Comparison of ENCODE assay signal across 8 cellular contexts in genomic region chr2:55280851-55281546, GRCh38. TPM values are rescaled to one million over a fixed set of nuclear protein-coding genes. Genes with fewer than 3 reads are reported as not detected.
A peak's percentile ranks its signal among the peaks of the same experiment; 100 is the strongest.
DNase-seq lines count a peak whose midpoint lies in the region; ATAC-seq, FAIRE-seq and TF ChIP-seq lines count a peak whose summit lies in the region.
"Not testable (repeated sequence)": the region's sequence is repeated elsewhere in the genome, so short reads cannot be mapped to it uniquely, and the experiment has no call there.

No MANE protein-coding gene starts in this region.

- WGBS in pancreas, 2 donors, result 59 to 74% methylated on average over 5 of the region's 5 CpGs

- not testable (repeated sequence) for H3K9me3 ChIP-seq in CD8-positive, alpha-beta T cell (ENCODE audit: low read length); effector memory CD4-positive, alpha-beta T cell (ENCODE audit: control insufficient read depth, low read length); keratinocyte (ENCODE audit: control insufficient read depth, low read depth, low read length); pancreas; tibial artery

- not testable (repeated sequence) for H3K9ac ChIP-seq in keratinocyte (ENCODE audit: control insufficient read depth, extremely low read depth, insufficient read depth, low read length)

- H3K27ac Mint-ChIP-seq in CD8-positive, alpha-beta T cell, result peak overlapping the region; percentile 99
- peak overlapping the region; percentile 98 for H3K27ac Mint-ChIP-seq in IgD-negative memory B cell
- peak overlapping the region; percentile 68 for H3K27ac Mint-ChIP-seq in T-helper 2 cell treated with Interferon-gamma antibody and Interleukin-4, amounts not matched to agents 5 μg/mL and 100 μg/mL, for 36 hours
- H3K27ac Mint-ChIP-seq in activated naive CD4-positive, alpha-beta T cell treated with anti-CD3 and anti-CD28 coated beads, Interleukin-2, amount 10 ng/mL, durations not matched to agents 7 days and 5 days, result not testable (repeated sequence)

- not testable (repeated sequence) for TF ChIP-seq CTCF in CD8-positive, alpha-beta T cell (IDR thresholded peaks at IDR 0.05); keratinocyte (optimal IDR thresholded peaks at IDR 0.05 in 1 of 3, IDR thresholded peaks at IDR 0.05 in 1 of 3, conservative IDR thresholded peaks at IDR 0.05 in 1 of 3; ENCODE audit: extremely low read depth in 1 of 3, insufficient read depth in 2 of 3, low read length in 3 of 3); pancreas (IDR thresholded peaks at IDR 0.05); tibial artery (IDR thresholded peaks at IDR 0.05)

- H3K36me3 ChIP-seq in CD8-positive, alpha-beta T cell (ENCODE audit: insufficient read depth, low read length); effector memory CD4-positive, alpha-beta T cell (ENCODE audit: control insufficient read depth, insufficient read depth, low read length); keratinocyte (ENCODE audit: control insufficient read depth in 2 of 2, extremely low read depth in 1 of 2, insufficient read depth in 2 of 2, low read length in 2 of 2); pancreas; tibial artery: not testable (repeated sequence)

- intact Hi-C loops in CD8-positive, alpha-beta T cell (cut with DNase I, micrococcal nuclease), result loop anchor here (5.0 to 10.0 kb wide), 9 partner anchors 49 to 1164 kb away; partner anchors contain the start of genes PNPT1 (in 2 of the 2), PPP4R3B (in 2 of the 2), ACYP2 (in 1 of the 2) and CCDC88A (in 1 of the 2)
- intact Hi-C loops in pancreas (cut with DNase I), result not testable (repeated sequence)
- intact Hi-C loops in tibial artery (cut with DNase I; ENCODE audit: low total_unique reads), result loop anchor here (5.0 kb wide), 1 partner anchor 949 kb away; a partner anchor contains a TSS

- dilution Hi-C loops in keratinocyte (cut with MboI; ENCODE audit: extremely low pct_ligation_motif_present, low sequenced_read_pairs), result not testable (repeated sequence)

- H3K4me2 ChIP-seq in keratinocyte (ENCODE audit: control insufficient read depth, extremely low read depth, insufficient read depth, low read depth, low read length), result peak overlapping the region; percentile 87

- not testable (repeated sequence) for H3K4me1 ChIP-seq in CD8-positive, alpha-beta T cell (ENCODE audit: insufficient read depth, low read length); effector memory CD4-positive, alpha-beta T cell (ENCODE audit: control insufficient read depth, insufficient read depth, low read length, poor library complexity, severe bottlenecking)
- H3K4me1 ChIP-seq in keratinocyte (ENCODE audit: control insufficient read depth, extremely low read depth, insufficient read depth, low read length) (peaks cover 14% of the 10 kb centered on the region), pancreas (peaks cover 0 to 13% (median 4%) of the 10 kb centered on the region in 3 donors), tibial artery (peaks cover 0 to 26% (median 11%) of the 10 kb centered on the region in 4 donors)

- not testable (repeated sequence) for ATAC-seq in CD8-positive, alpha-beta T cell
- peak; percentile 20 to 50 (median 42) for ATAC-seq in pancreas

- H3K27me3 Mint-ChIP-seq in CD8-positive, alpha-beta T cell (ENCODE audit: low read depth); IgD-negative memory B cell; T-helper 2 cell treated with Interferon-gamma antibody and Interleukin-4, amounts not matched to agents 5 μg/mL and 100 μg/mL, for 36 hours (ENCODE audit: low read depth); activated naive CD4-positive, alpha-beta T cell treated with anti-CD3 and anti-CD28 coated beads, Interleukin-2, amount 10 ng/mL, durations not matched to agents 7 days and 5 days: not testable (repeated sequence)

- H3K4me1 Mint-ChIP-seq in CD8-positive, alpha-beta T cell (ENCODE audit: low read depth), result peaks cover 25% of the 10 kb centered on the region
- peaks cover 8 to 22% (median 14%) of the 10 kb centered on the region in 3 donors for H3K4me1 Mint-ChIP-seq in IgD-negative memory B cell
- H3K4me1 Mint-ChIP-seq in T-helper 2 cell treated with Interferon-gamma antibody and Interleukin-4, amounts not matched to agents 5 μg/mL and 100 μg/mL, for 36 hours (ENCODE audit: low read depth), result peaks cover 21% of the 10 kb centered on the region
- H3K4me1 Mint-ChIP-seq in activated naive CD4-positive, alpha-beta T cell treated with anti-CD3 and anti-CD28 coated beads, Interleukin-2, amount 10 ng/mL, durations not matched to agents 7 days and 5 days, result peaks cover 26% of the 10 kb centered on the region

- H2AFZ ChIP-seq in keratinocyte (ENCODE audit: control insufficient read depth, low read length), result peak overlapping the region; percentile 32

- H3K4me3 ChIP-seq in CD8-positive, alpha-beta T cell (ENCODE audit: low read depth, low read length); effector memory CD4-positive, alpha-beta T cell (ENCODE audit: insufficient read depth, low read depth, low read length, poor library complexity, severe bottlenecking); keratinocyte (ENCODE audit: control insufficient read depth in 2 of 3, extremely low read depth in 1 of 3, insufficient read depth in 2 of 3, low read depth in 1 of 3, low read length in 3 of 3); tibial artery: not testable (repeated sequence)
- H3K4me3 ChIP-seq in pancreas, result peak overlapping the region in 1 of 4 donors; percentile 81

- not testable (repeated sequence) for H4K20me1 ChIP-seq in keratinocyte (ENCODE audit: control insufficient read depth, extremely low read depth, insufficient read depth, low read length)

- not testable (repeated sequence) for H3K36me3 Mint-ChIP-seq in CD8-positive, alpha-beta T cell; IgD-negative memory B cell; T-helper 2 cell treated with Interferon-gamma antibody and Interleukin-4, amounts not matched to agents 5 μg/mL and 100 μg/mL, for 36 hours (ENCODE audit: low read depth); activated naive CD4-positive, alpha-beta T cell treated with anti-CD3 and anti-CD28 coated beads, Interleukin-2, amount 10 ng/mL, durations not matched to agents 7 days and 5 days

- H3K9me3 Mint-ChIP-seq in CD8-positive, alpha-beta T cell; IgD-negative memory B cell; T-helper 2 cell treated with Interferon-gamma antibody and Interleukin-4, amounts not matched to agents 5 μg/mL and 100 μg/mL, for 36 hours; activated naive CD4-positive, alpha-beta T cell treated with anti-CD3 and anti-CD28 coated beads, Interleukin-2, amount 10 ng/mL, durations not matched to agents 7 days and 5 days: not testable (repeated sequence)

- DNase-seq in CD8-positive, alpha-beta T cell; T-helper 2 cell treated with Interferon-gamma antibody and Interleukin-4, amounts not matched to agents 5 μg/mL and 100 μg/mL, for 36 hours (ENCODE audit: low spot score); activated naive CD4-positive, alpha-beta T cell treated with anti-CD3 and anti-CD28 coated beads, Interleukin-2, amount 10 ng/mL, durations not matched to agents 7 days and 5 days; effector memory CD4-positive, alpha-beta T cell; keratinocyte (ENCODE audit: low read depth, low spot score); pancreas; tibial artery: not testable (repeated sequence)

- not testable (repeated sequence) for H3K9me1 ChIP-seq in keratinocyte (ENCODE audit: control insufficient read depth, extremely low read depth, insufficient read depth, low read length)

- H3K79me2 ChIP-seq in keratinocyte (ENCODE audit: control insufficient read depth, insufficient read depth, low read length), result not testable (repeated sequence)

- CTCF ChIA-PET in CD8-positive, alpha-beta T cell (lab: Charles Lee), result not testable (repeated sequence)
- CTCF ChIA-PET in activated naive CD4-positive, alpha-beta T cell treated with anti-CD3 and anti-CD28 coated beads, Interleukin-2, amount 10 ng/mL, durations not matched to agents 7 days and 5 days (lab: Charles Lee), result interaction anchor here (1.2 kb wide), 1 partner anchor 10 kb away, joined by 3 read pairs; no protein-coding TSS in a partner anchor

- peak overlapping the region; percentile 72 for H3K27ac ChIP-seq in CD8-positive, alpha-beta T cell (ENCODE audit: low read depth, low read length)
- peak overlapping the region; percentile 84 for H3K27ac ChIP-seq in effector memory CD4-positive, alpha-beta T cell (ENCODE audit: insufficient read depth, low read length, poor library complexity, severe bottlenecking)
- peak overlapping the region; percentile 18 for H3K27ac ChIP-seq in keratinocyte (ENCODE audit: control insufficient read depth, insufficient read depth, low read length)
- H3K27ac ChIP-seq in pancreas, result peak overlapping the region; percentile 92 to 99 (median 95)
- H3K27ac ChIP-seq in tibial artery, result peak overlapping the region; percentile 94 to 97

- not testable (repeated sequence) for FAIRE-seq in keratinocyte (lab: Jason Lieb, UNC); pancreas (lab: Jason Lieb, UNC)

- peak overlapping the region; percentile 64 for H3K4me3 Mint-ChIP-seq in CD8-positive, alpha-beta T cell
- H3K4me3 Mint-ChIP-seq in IgD-negative memory B cell, result peak overlapping the region; percentile 35 to 99 (median 92)
- peak overlapping the region; percentile 52 for H3K4me3 Mint-ChIP-seq in T-helper 2 cell treated with Interferon-gamma antibody and Interleukin-4, amounts not matched to agents 5 μg/mL and 100 μg/mL, for 36 hours
- H3K4me3 Mint-ChIP-seq in activated naive CD4-positive, alpha-beta T cell treated with anti-CD3 and anti-CD28 coated beads, Interleukin-2, amount 10 ng/mL, durations not matched to agents 7 days and 5 days, result peak overlapping the region; percentile 40

- POLR2A ChIA-PET in CD8-positive, alpha-beta T cell (lab: Charles Lee), result interaction anchor here (0.8 to 1.5 kb wide), 2 partner anchors 11 to 23 kb away, joined by 3 to 6 read pairs; no protein-coding TSS in a partner anchor

- not testable (repeated sequence) for H3K27me3 ChIP-seq in CD8-positive, alpha-beta T cell (ENCODE audit: insufficient read depth, low read length); effector memory CD4-positive, alpha-beta T cell (replicated peaks; ENCODE audit: control insufficient read depth, insufficient read depth, low read length, poor library complexity, severe bottlenecking); keratinocyte (ENCODE audit: control insufficient read depth, extremely low read depth, insufficient read depth, low read length); pancreas; tibial artery

RNA-seq across cellular contexts. Expression of gene MTIF2, which starts 12.0 kb away (rescaled TPM):
- total RNA-seq in CD8-positive, alpha-beta T cell, result 10 to 100 TPM; 12.2 to 14.4 TPM
- 16.9 TPM for polyA plus RNA-seq in IgD-negative memory B cell
- 22.1 to 38.9 TPM (median 27.4 TPM) in 3 replicates for polyA plus RNA-seq in keratinocyte
- polyA plus RNA-seq in keratinocyte (2011; ENCODE audit: low read depth), result 69.1 TPM
- polyA plus RNA-seq in keratinocyte (2011; cell fraction: cytosol; rRNA removed), result 24.1 and 32.5 TPM in 2 replicates
- 25.9 and 37.3 TPM in 2 replicates for polyA plus RNA-seq in keratinocyte (2011; cell fraction: nucleus; rRNA removed)
- 23.8 and 31.3 TPM in 2 replicates for polyA plus RNA-seq in keratinocyte (2012; ENCODE audit: low replicate concordance)
- polyA minus RNA-seq in keratinocyte, result 13.2 to 33.4 TPM (median 29.2 TPM) in 3 replicates
- 24.2 TPM for polyA minus RNA-seq in keratinocyte (2011; cell fraction: cytosol; rRNA and poly(A)+ RNA removed)
- polyA minus RNA-seq in keratinocyte (2011; cell fraction: nucleus; rRNA and poly(A)+ RNA removed), result 15.2 and 28.7 TPM in 2 replicates
- 10 to 100 TPM; 13.6 to 22.9 (median 16.7) TPM for total RNA-seq in pancreas
- 10 to 100 TPM; 16.2 to 20.6 TPM for polyA plus RNA-seq in pancreas

RNA-seq across cellular contexts. Expression of gene RPS27A, which starts 48.5 kb away (rescaled TPM):
- total RNA-seq in CD8-positive, alpha-beta T cell, result 1,000 to 10,000 TPM; 2,135 to 2,231 TPM
- polyA plus RNA-seq in IgD-negative memory B cell, result 3,117 TPM
- polyA plus RNA-seq in keratinocyte, result 1,786 to 2,341 TPM (median 2,021 TPM) in 3 replicates
- 2,541 TPM for polyA plus RNA-seq in keratinocyte (2011; ENCODE audit: low read depth)
- polyA plus RNA-seq in keratinocyte (2011; cell fraction: cytosol; rRNA removed), result 2,266 and 2,285 TPM in 2 replicates
- polyA plus RNA-seq in keratinocyte (2011; cell fraction: nucleus; rRNA removed), result 484 and 681 TPM in 2 replicates
- 1,996 and 2,014 TPM in 2 replicates for polyA plus RNA-seq in keratinocyte (2012; ENCODE audit: low replicate concordance)
- 38.4 to 450 TPM (median 274 TPM) in 3 replicates for polyA minus RNA-seq in keratinocyte
- 363 TPM for polyA minus RNA-seq in keratinocyte (2011; cell fraction: cytosol; rRNA and poly(A)+ RNA removed)
- 71.5 and 116 TPM in 2 replicates for polyA minus RNA-seq in keratinocyte (2011; cell fraction: nucleus; rRNA and poly(A)+ RNA removed)
- total RNA-seq in pancreas, result 100 to 1,000 TPM; 501 to 776 (median 622) TPM
- 1,000 to 10,000 TPM in 1 of 2 donors, 100 to 1,000 TPM in 1; 587 to 1,369 TPM for polyA plus RNA-seq in pancreas

RNA-seq across cellular contexts. Expression of gene CLHC1, which starts 48.9 kb away (rescaled TPM):
- total RNA-seq in CD8-positive, alpha-beta T cell, result 1 to 10 TPM; 2.2 to 2.3 TPM
- polyA plus RNA-seq in IgD-negative memory B cell (1.2 TPM), keratinocyte (3.1 to 15.2 TPM (median 10.6 TPM) in 3 replicates), pancreas (10 to 100 TPM in 1 of 2 donors, 1 to 10 TPM in 1; 8.1 to 20.0 TPM)
- 10.9 TPM for polyA plus RNA-seq in keratinocyte (2011; ENCODE audit: low read depth)
- polyA plus RNA-seq in keratinocyte (2011; cell fraction: cytosol; rRNA removed), result 3.2 and 5.4 TPM in 2 replicates
- 20.1 and 28.8 TPM in 2 replicates for polyA plus RNA-seq in keratinocyte (2011; cell fraction: nucleus; rRNA removed)
- 4.1 and 9.1 TPM in 2 replicates for polyA plus RNA-seq in keratinocyte (2012; ENCODE audit: low replicate concordance)
- polyA minus RNA-seq in keratinocyte, result 6.8 to 13.3 TPM in 2 of 3 replicates, not detected in the other
- polyA minus RNA-seq in keratinocyte (2011; cell fraction: cytosol; rRNA and poly(A)+ RNA removed), result not detected
- polyA minus RNA-seq in keratinocyte (2011; cell fraction: nucleus; rRNA and poly(A)+ RNA removed), result 14.6 and 30.7 TPM in 2 replicates
- total RNA-seq in pancreas, result 1 to 10 TPM; 2.9 to 10.0 (median 6.0) TPM

Comparison
In these comparisons a context has a peak if more than half of its experiments do, and no peak if none do; other contexts are left out.
1. H3K27ac ChIP-seq: peak in every context shown above with its lines; median percentile 96 in tibial artery; 95 in pancreas; 84 in effector memory CD4-positive, alpha-beta T cell; 72 in CD8-positive, alpha-beta T cell; 18 in keratinocyte.
2. H3K4me3 Mint-ChIP-seq: peak in every context shown above with its lines; median percentile 92 in IgD-negative memory B cell; 64 in CD8-positive, alpha-beta T cell; 52 in T-helper 2 cell treated with Interferon-gamma antibody and Interleukin-4, amounts not matched to agents 5 μg/mL and 100 μg/mL, for 36 hours; 40 in activated naive CD4-positive, alpha-beta T cell treated with anti-CD3 and anti-CD28 coated beads, Interleukin-2, amount 10 ng/mL, durations not matched to agents 7 days and 5 days.